In genomic region chr20:63421913-63422312, GRCh38 we compare ENCODE assay signal across 34 cellular contexts. TPM values are rescaled to one million over a fixed set of nuclear protein-coding genes. Genes with fewer than 3 reads are reported as not detected.
"Had no signal": no experiment of that assay in that cellular context is flagged by ENCODE, and none has a peak within 500 bp of the region (broad histone marks: within the 10 kb centered on the region; RNA-seq: fewer than 3 reads in every experiment).

No MANE protein-coding gene starts in this region.

- H2AFZ ChIP-seq: parathyroid adenoma had no signal

- H3K4me1 ChIP-seq: parathyroid adenoma, psoas muscle, spleen, thyroid gland, tibial nerve, upper lobe of left lung, vagina had no signal

- H3K4me3 ChIP-seq: ovary, psoas muscle, skin epidermis, smooth muscle cell, spleen, thoracic aorta, thyroid gland, tibial nerve, upper lobe of left lung, vagina had no signal

- ATAC-seq: naive thymus-derived CD8-positive, alpha-beta T cell; psoas muscle; right cardiac atrium; sciatic nerve; stimulated activated naive CD8-positive, alpha-beta T cell treated with anti-CD3 and anti-CD28 coated beads, Interleukin-15, Interleukin-2, amounts not matched to agents 100 U/mL and 50 U/mL, for 24 hours had no signal

- H3K27me3 Mint-ChIP-seq: natural killer cell treated with Interleukin-12 subunit alpha and Interleukin-12 subunit beta and Interleukin-15 and Interleukin-18, amount 100 ng/mL, for 72 hours; progenitor cell of endocrine pancreas had no signal

- FAIRE-seq: urothelium cell line had no signal

- H3K4me2 ChIP-seq: smooth muscle cell had no signal

- DNase-seq: naive thymus-derived CD8-positive, alpha-beta T cell; nephron progenitor cell; occipital lobe; ovary; posterior cingulate gyrus; psoas muscle; right cardiac atrium; spleen; stimulated activated CD4-positive, alpha-beta T cell treated with anti-CD3 and anti-CD28 coated beads, Interleukin-12 subunit alpha, Interleukin-12 subunit beta, amount 100 ng/mL, for 4 hours; stimulated activated CD4-positive, alpha-beta T cell treated with anti-CD3 and anti-CD28 coated beads, Interleukin-1b, Interleukin-23, amount 100 ng/mL, for 48 hours; stimulated activated CD4-positive, alpha-beta T cell treated with anti-CD3 and anti-CD28 coated beads, Interleukin-4, amount 100 ng/mL, for 1 hour; stimulated activated CD4-positive, alpha-beta T cell treated with anti-CD3 and anti-CD28 coated beads, Interleukin-4, amount 100 ng/mL, for 4 hours; stimulated activated CD8-positive, alpha-beta memory T cell treated with anti-CD3 and anti-CD28 coated beads, Interleukin-4, amount 100 ng/mL, for 48 hours; stimulated activated naive CD4-positive, alpha-beta T cell; stimulated activated naive CD8-positive, alpha-beta T cell treated with anti-CD3 and anti-CD28 coated beads, Interleukin-15, amount 100 ng/mL, for 72 hours; stimulated activated naive CD8-positive, alpha-beta T cell treated with anti-CD3 and anti-CD28 coated beads, Interleukin-15, Interleukin-2, amounts not matched to agents 100 U/mL and 50 U/mL, for 24 hours; substantia nigra; thyroid gland; trophoblast cell had no signal

- H3K27me3 ChIP-seq: ovary, thyroid gland, upper lobe of left lung, vagina had no signal

- H3K9ac ChIP-seq: parathyroid adenoma had no signal

- H3K79me2 ChIP-seq: parathyroid adenoma had no signal

- H3K4me3 Mint-ChIP-seq: naive thymus-derived CD8-positive, alpha-beta T cell; natural killer cell treated with Interleukin-12 subunit alpha and Interleukin-12 subunit beta and Interleukin-15 and Interleukin-18, amount 100 ng/mL, for 72 hours; nephron progenitor cell; neural crest cell; stimulated activated memory B cell treated with anti-CD40 and anti-IgM and Interleukin-4, amounts not matched to agents 10 μg/mL and 1 μg/mL and 100 μg/mL, for 72 hours; stimulated activated naive CD8-positive, alpha-beta T cell treated with anti-CD3 and anti-CD28 coated beads, Interleukin-15, amount 100 ng/mL, for 72 hours had no signal

- H3K36me3 ChIP-seq: ovary, spleen, thoracic aorta, thyroid gland, tibial nerve, upper lobe of left lung, vagina had no signal

- H3K9me3 Mint-ChIP-seq: naive thymus-derived CD8-positive, alpha-beta T cell; natural killer cell treated with Interleukin-12 subunit alpha and Interleukin-12 subunit beta and Interleukin-15 and Interleukin-18, amount 100 ng/mL, for 72 hours; neural crest cell; stimulated activated memory B cell treated with anti-CD40 and anti-IgM and Interleukin-4, amounts not matched to agents 10 μg/mL and 1 μg/mL and 100 μg/mL, for 72 hours; stimulated activated naive CD8-positive, alpha-beta T cell treated with anti-CD3 and anti-CD28 coated beads, Interleukin-15, amount 100 ng/mL, for 72 hours had no signal

- H3K27ac Mint-ChIP-seq: naive thymus-derived CD8-positive, alpha-beta T cell; natural killer cell treated with Interleukin-12 subunit alpha and Interleukin-12 subunit beta and Interleukin-15 and Interleukin-18, amount 100 ng/mL, for 72 hours; progenitor cell of endocrine pancreas; stimulated activated memory B cell treated with anti-CD40 and anti-IgM and Interleukin-4, amounts not matched to agents 10 μg/mL and 1 μg/mL and 100 μg/mL, for 72 hours; stimulated activated naive CD8-positive, alpha-beta T cell treated with anti-CD3 and anti-CD28 coated beads, Interleukin-15, amount 100 ng/mL, for 72 hours had no signal

- H3K36me3 Mint-ChIP-seq: naive thymus-derived CD8-positive, alpha-beta T cell; natural killer cell treated with Interleukin-12 subunit alpha and Interleukin-12 subunit beta and Interleukin-15 and Interleukin-18, amount 100 ng/mL, for 72 hours; stimulated activated memory B cell treated with anti-CD40 and anti-IgM and Interleukin-4, amounts not matched to agents 10 μg/mL and 1 μg/mL and 100 μg/mL, for 72 hours had no signal

- H3K4me1 Mint-ChIP-seq: stimulated activated memory B cell treated with anti-CD40 and anti-IgM and Interleukin-4, amounts not matched to agents 10 μg/mL and 1 μg/mL and 100 μg/mL, for 72 hours; stimulated activated naive CD8-positive, alpha-beta T cell treated with anti-CD3 and anti-CD28 coated beads, Interleukin-15, amount 100 ng/mL, for 72 hours had no signal

- H3K27ac ChIP-seq: ovary, parathyroid adenoma, psoas muscle, skin epidermis, spleen, thoracic aorta, thyroid gland, tibial nerve, upper lobe of left lung, vagina had no signal

- H3K9me3 ChIP-seq: ovary, psoas muscle, spleen, thoracic aorta, thyroid gland, upper lobe of left lung, vagina had no signal

RNA-seq across cellular contexts. Expression of gene KCNQ2, which starts 50.5 kb away (rescaled TPM):
- total RNA-seq: natural killer cell treated with Interleukin-12 subunit alpha and Interleukin-12 subunit beta and Interleukin-15 and Interleukin-18, amount 100 ng/mL, for 72 hours; ovary; renal cortical epithelial cell; sciatic nerve; thoracic aorta; tibial nerve; ureter had no signal
- polyA plus RNA-seq: naive thymus-derived CD8-positive, alpha-beta T cell; ovary had no signal
